10 cellular contexts compared by ENCODE assay signal in the genomic region with DNA sequence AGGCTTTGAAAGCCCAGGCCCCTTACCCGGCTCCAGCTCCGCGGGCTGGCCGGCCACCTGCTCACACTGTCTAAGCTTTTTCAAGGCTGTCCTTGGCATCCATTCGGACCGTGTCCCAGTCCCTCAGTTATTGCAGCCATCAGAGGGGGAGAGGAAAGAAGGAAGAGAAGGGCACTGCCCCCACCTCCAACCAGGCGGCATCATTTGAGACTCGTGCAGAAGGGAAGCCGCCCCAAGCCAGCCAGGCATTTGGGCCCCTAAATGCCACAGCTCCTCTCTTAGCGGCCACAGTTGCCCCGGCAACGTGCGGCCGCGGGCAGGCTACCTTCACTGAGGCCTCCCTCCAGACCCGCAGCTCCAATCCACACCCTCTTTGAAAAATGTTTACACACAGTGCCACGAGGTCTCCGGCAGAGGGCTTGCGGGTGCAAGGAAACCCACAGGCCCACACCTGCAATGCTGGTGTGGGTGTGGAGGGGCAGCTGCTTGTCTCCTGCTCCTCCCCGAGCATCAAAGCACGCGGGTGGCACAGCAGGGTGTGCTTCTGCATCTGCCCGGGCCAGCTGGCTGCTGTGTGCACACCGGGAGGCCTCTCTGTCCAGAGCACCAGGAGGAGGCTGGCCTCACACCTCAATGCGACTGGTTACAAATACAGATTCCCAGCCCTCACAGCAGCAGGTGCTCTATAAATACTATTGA.
DNase-seq lines count a peak whose midpoint lies in the region; ATAC-seq, FAIRE-seq and TF ChIP-seq lines count a peak whose summit lies in the region.
"Had no signal": no experiment of that assay in that cellular context is flagged by ENCODE, and none has a peak within 500 bp of the region (broad histone marks: within the 10 kb centered on the region; RNA-seq: fewer than 3 reads in every experiment).

No MANE protein-coding gene starts in this region.

- no peaks in the 10 kb centered on the region for H3K9me3 Mint-ChIP-seq in stimulated activated naive CD8-positive, alpha-beta T cell treated with anti-CD3 and anti-CD28 coated beads, Interleukin-15, amount 100 ng/mL, for 72 hours
- no peaks in the 10 kb centered on the region for H3K9me3 Mint-ChIP-seq in immature natural killer cell
- H3K9me3 Mint-ChIP-seq in endothelial cell (ENCODE audit: unreplicated experiment) = no peaks in the 10 kb centered on the region

- no peaks in the 10 kb centered on the region for H3K27me3 ChIP-seq in PC-3 (ENCODE audit: low read length)

- BruUV-seq in PC-3 (replicated peaks; lab: Mats Ljungman, UMichigan) = no TSS peak

- no peaks in the 10 kb centered on the region for H3F3A ChIP-seq in PC-3 (ENCODE audit: low read length, unreplicated experiment)

- H3K79me2 ChIP-seq in PC-3 (ENCODE audit: low read length) = no peaks in the 10 kb centered on the region

- peak; percentile 35 for ATAC-seq in stimulated activated naive CD8-positive, alpha-beta T cell treated with anti-CD3 and anti-CD28 coated beads, Interleukin-15, amount 100 ng/mL, for 72 hours
- ATAC-seq in stimulated activated naive CD8-positive, alpha-beta T cell treated with anti-CD3 and anti-CD28 coated beads, Interleukin-15, Interleukin-2, amounts not matched to agents 100 U/mL and 50 U/mL, for 24 hours = no peak
- ATAC-seq in PC-3 = no peak
- no peak for ATAC-seq in GM18498 (IDR thresholded peaks at IDR 0.05; ENCODE audit: unreplicated experiment)

- H3K4me1 Mint-ChIP-seq in stimulated activated naive CD8-positive, alpha-beta T cell treated with anti-CD3 and anti-CD28 coated beads, Interleukin-15, amount 100 ng/mL, for 72 hours = peaks cover 6% of the 10 kb centered on the region
- no peaks in the 10 kb centered on the region for H3K4me1 Mint-ChIP-seq in immature natural killer cell
- H3K4me1 Mint-ChIP-seq in endothelial cell (ENCODE audit: unreplicated experiment) = peaks cover 24% of the 10 kb centered on the region

- no peaks in the 10 kb centered on the region for H3K36me3 Mint-ChIP-seq in immature natural killer cell
- no peaks in the 10 kb centered on the region for H3K36me3 Mint-ChIP-seq in endothelial cell (ENCODE audit: low read depth, unreplicated experiment)

- no peak overlapping the region for H3K4me2 ChIP-seq in PC-3 (ENCODE audit: low read length)

- H3K27ac Mint-ChIP-seq in stimulated activated naive CD8-positive, alpha-beta T cell treated with anti-CD3 and anti-CD28 coated beads, Interleukin-15, amount 100 ng/mL, for 72 hours = no peak overlapping the region
- H3K27ac Mint-ChIP-seq in immature natural killer cell = no peak overlapping the region
- no peak overlapping the region for H3K27ac Mint-ChIP-seq in endothelial cell (ENCODE audit: unreplicated experiment)

- H3K36me3 ChIP-seq in PC-3 (ENCODE audit: low read depth, low read length) = no peaks in the 10 kb centered on the region

- TF ChIP-seq POLR2A in H54 (IDR thresholded peaks at IDR 0.05; ENCODE audit: low read depth, low read length) = no peak

- no peak for TF ChIP-seq CTCF in endothelial cell (IDR thresholded peaks at IDR 0.05; ENCODE audit: unreplicated experiment)
- no peak for TF ChIP-seq CTCF in PC-3 (conservative IDR thresholded peaks at IDR 0.05; ENCODE audit: low read depth, low read length)

- intact Hi-C loops in PC-3 (cut with micrococcal nuclease) = no loop called here

- CTCF ChIA-PET in PC-3 (lab: Charles Lee) = no interaction called here

- H4K20me1 ChIP-seq in PC-3 (ENCODE audit: low read length) = no peaks in the 10 kb centered on the region

- no peak for DNase-seq in stimulated activated naive CD8-positive, alpha-beta T cell treated with anti-CD3 and anti-CD28 coated beads, Interleukin-15, amount 100 ng/mL, for 72 hours
- DNase-seq in stimulated activated naive CD8-positive, alpha-beta T cell treated with anti-CD3 and anti-CD28 coated beads, Interleukin-15, Interleukin-2, amounts not matched to agents 100 U/mL and 50 U/mL, for 24 hours = no peak
- DNase-seq in NCI-H526 (lab: John Stamatoyannopoulos, UW) = peak; percentile 63 to 88
- DNase-seq in immature natural killer cell = peak in 2 of 3 donors; percentile 8 to 13
- DNase-seq in endothelial cell (ENCODE audit: low spot score) = no peak
- DNase-seq in PC-3 = no peak
- DNase-seq in H54 (ENCODE audit: insufficient read length, low spot score) = no peak
- DNase-seq: midbrain, SW 1271 had no signal

- no peaks in the 10 kb centered on the region for H3K4me1 ChIP-seq in PC-3 (ENCODE audit: insufficient read depth, low read length)

- no peak overlapping the region for H3K9ac ChIP-seq in PC-3 (ENCODE audit: low read length)

- no peaks in the 10 kb centered on the region for H3K9me2 ChIP-seq in PC-3 (replicated peaks; ENCODE audit: low read length)

- H3K4me3 ChIP-seq in PC-3 (ENCODE audit: low read length) = no peak overlapping the region

- no peak overlapping the region for H3K4me3 Mint-ChIP-seq in stimulated activated naive CD8-positive, alpha-beta T cell treated with anti-CD3 and anti-CD28 coated beads, Interleukin-15, amount 100 ng/mL, for 72 hours
- no peak overlapping the region for H3K4me3 Mint-ChIP-seq in immature natural killer cell
- H3K4me3 Mint-ChIP-seq in endothelial cell (ENCODE audit: unreplicated experiment) = no peak overlapping the region

- H3K27me3 Mint-ChIP-seq in stimulated activated naive CD8-positive, alpha-beta T cell treated with anti-CD3 and anti-CD28 coated beads, Interleukin-15, amount 100 ng/mL, for 72 hours = peaks cover 38% of the 10 kb centered on the region
- peaks cover 4 to 13% (median 10%) of the 10 kb centered on the region in 3 donors for H3K27me3 Mint-ChIP-seq in immature natural killer cell (ENCODE audit: low read depth in 3 of 3)
- H3K27me3 Mint-ChIP-seq in endothelial cell (ENCODE audit: unreplicated experiment) = peaks cover 6% of the 10 kb centered on the region

- FAIRE-seq in H54 (lab: Jason Lieb, UNC) = no peak

- no peaks in the 10 kb centered on the region for H3K9me3 ChIP-seq in PC-3 (ENCODE audit: low read length)

- H2AFZ ChIP-seq in PC-3 (ENCODE audit: low read length) = no peak overlapping the region

- H3K27ac ChIP-seq in PC-3 (ENCODE audit: low read length) = no peak overlapping the region

- POLR2A ChIA-PET in PC-3 (lab: Charles Lee; ENCODE audit: unreplicated experiment) = no interaction called here

Comparison
In these comparisons a context has a peak if more than half of its experiments do, and no peak if none do; other contexts are left out.
1. DNase-seq: peak in NCI-H526 (2 of 2) and immature natural killer cell (2 of 3); none in stimulated activated naive CD8-positive, alpha-beta T cell treated with anti-CD3 and anti-CD28 coated beads, Interleukin-15, amount 100 ng/mL, for 72 hours (0 of 2), stimulated activated naive CD8-positive, alpha-beta T cell treated with anti-CD3 and anti-CD28 coated beads, Interleukin-15, Interleukin-2, amounts not matched to agents 100 U/mL and 50 U/mL, for 24 hours (single experiment), endothelial cell (single experiment), PC-3 (single experiment) and H54 (single experiment).